ENCODE assay signal across 25 cellular contexts in genomic region chr4:96895826-96896225, GRCh38.
"Had no signal": no experiment of that assay in that cellular context is flagged by ENCODE, and none has a peak within 500 bp of the region (broad histone marks: within the 10 kb centered on the region; RNA-seq: fewer than 3 reads in every experiment).

No MANE protein-coding gene starts in this region.

- H3K27ac ChIP-seq: left ventricle myocardium inferior, ovary, right atrium auricular region, right lobe of liver, suprapubic skin, thoracic aorta, tibial artery, upper lobe of right lung had no signal

- FAIRE-seq: urothelium cell line had no signal

- H3K9me3 Mint-ChIP-seq: mesothelial cell of epicardium; nephron progenitor cell; stimulated activated naive CD8-positive, alpha-beta T cell treated with anti-CD3 and anti-CD28 coated beads, Interleukin-15, Interleukin-2, amounts not matched to agents 100 ng/mL and 50 ng/mL, for 24 hours had no signal

- H3K36me3 ChIP-seq: left ventricle myocardium inferior, ovary, right atrium auricular region, right lobe of liver, suprapubic skin, thoracic aorta, tibial artery, upper lobe of right lung had no signal

- H3K9me3 ChIP-seq: left ventricle myocardium inferior, ovary, right atrium auricular region, right lobe of liver, suprapubic skin, thoracic aorta, tibial artery, upper lobe of right lung had no signal

- H3K4me3 Mint-ChIP-seq: immature natural killer cell; mesothelial cell of epicardium; naive B cell; natural killer cell; nephron progenitor cell; stimulated activated naive CD8-positive, alpha-beta T cell treated with anti-CD3 and anti-CD28 coated beads, Interleukin-15, Interleukin-2, amounts not matched to agents 100 ng/mL and 50 ng/mL, for 24 hours had no signal

- DNase-seq: hypothalamus; immature natural killer cell; left ventricle myocardium inferior; mesendoderm; naive B cell; natural killer cell; nephron progenitor cell; ovary; right lobe of liver; stimulated activated CD4-positive, alpha-beta T cell treated with anti-CD3 and anti-CD28 coated beads, Interleukin-12 subunit alpha, Interleukin-12 subunit beta, amount 100 ng/mL, for 4 hours; stimulated activated CD4-positive, alpha-beta T cell treated with anti-CD3 and anti-CD28 coated beads, Interleukin-15, amount 100 ng/mL, for 24 hours; stimulated activated CD4-positive, alpha-beta T cell treated with anti-CD3 and anti-CD28 coated beads, Interleukin-2, amount 100 ng/mL, for 24 hours; stimulated activated CD4-positive, alpha-beta T cell treated with anti-CD3 and anti-CD28 coated beads, Interleukin-4, amount 100 ng/mL, for 1 hour; stimulated activated naive CD4-positive, alpha-beta T cell; tibial artery; trophoblast cell; upper lobe of right lung had no signal

- H3K4me1 ChIP-seq: left ventricle myocardium inferior, right atrium auricular region, right lobe of liver, suprapubic skin, tibial artery, upper lobe of right lung had no signal

- H3K27me3 ChIP-seq: ovary, right atrium auricular region, right lobe of liver, suprapubic skin, tibial artery, upper lobe of right lung had no signal

- H3K4me3 ChIP-seq: left ventricle myocardium inferior, lung, ovary, right atrium auricular region, right lobe of liver, suprapubic skin, thoracic aorta, tibial artery, upper lobe of right lung had no signal

- H3K27me3 Mint-ChIP-seq: naive B cell; progenitor cell of endocrine pancreas; stimulated activated naive CD8-positive, alpha-beta T cell treated with anti-CD3 and anti-CD28 coated beads, Interleukin-15, Interleukin-2, amounts not matched to agents 100 ng/mL and 50 ng/mL, for 24 hours had no signal

- H3K27ac Mint-ChIP-seq: immature natural killer cell; mesothelial cell of epicardium; naive B cell; natural killer cell; nephron progenitor cell; progenitor cell of endocrine pancreas; stimulated activated naive CD8-positive, alpha-beta T cell treated with anti-CD3 and anti-CD28 coated beads, Interleukin-15, Interleukin-2, amounts not matched to agents 100 ng/mL and 50 ng/mL, for 24 hours had no signal

- ATAC-seq: natural killer cell, right lobe of liver, upper lobe of right lung had no signal

- H3K36me3 Mint-ChIP-seq: mesothelial cell of epicardium, naive B cell, natural killer cell had no signal

- H3K4me1 Mint-ChIP-seq: immature natural killer cell, naive B cell, natural killer cell, nephron progenitor cell had no signal
